Comparison of ENCODE assay signal across 1 cellular context in genomic region chr20:1263853-1264252, GRCh38.
TF ChIP-seq lines count a peak whose summit lies in the region.

No MANE protein-coding gene starts in this region.

TF ChIP-seq in H1, 55 proteins besides CTCF, POLR2A, EP300 and RAD21:
- TF ChIP-seq KDM4A (IDR thresholded peaks at IDR 0.05; ENCODE audit: low read depth, low read length, severe bottlenecking) (no peak), SIX5 (IDR thresholded peaks at IDR 0.05; ENCODE audit: low read depth, low read length) (peak; percentile 33)
